Comparison of ENCODE assay signal across 21 cellular contexts in the genomic region with DNA sequence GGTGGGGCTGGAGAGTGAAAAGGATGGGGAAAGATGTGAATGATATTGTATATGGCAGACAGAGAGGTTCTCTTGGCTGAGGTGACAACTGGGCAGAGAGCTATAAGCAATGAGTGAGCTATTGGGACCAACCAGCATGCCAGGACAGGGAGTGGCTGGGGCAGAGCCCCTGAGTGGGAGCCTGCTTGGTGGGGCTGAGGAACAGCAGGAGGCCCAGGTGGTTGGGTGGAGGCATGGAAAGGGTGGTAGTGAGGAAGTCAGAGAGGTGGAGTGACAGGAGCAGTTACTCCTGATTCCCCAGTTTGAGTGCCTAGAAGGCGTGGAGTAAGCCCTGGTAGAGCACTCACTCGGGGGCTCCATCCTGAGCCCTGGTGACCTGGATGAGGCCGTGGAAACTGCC.
"Had no signal": no experiment of that assay in that cellular context is flagged by ENCODE, and none has a peak within 500 bp of the region (broad histone marks: within the 10 kb centered on the region; RNA-seq: fewer than 3 reads in every experiment).

No MANE protein-coding gene starts in this region.

- DNase-seq: activated CD4-positive, alpha-beta T cell treated with anti-CD3 and anti-CD28 coated beads, Interleukin-2, amount 50 U/mL, for 48 hours; activated gamma-delta T cell treated with Interleukin-2 at 50 U/mL for 16 hours; activated T-cell treated with anti-CD3 and anti-CD28 coated beads for 4 hours; adrenal gland; effector memory CD8-positive, alpha-beta T cell; foreskin melanocyte; glutamatergic neuron; hypothalamus; islet precursor cell; naive B cell; ovary; psoas muscle; right cardiac atrium; small intestine; stimulated activated CD4-positive, alpha-beta T cell treated with anti-CD3 and anti-CD28 coated beads, Interleukin-15, amount 100 ng/mL, for 24 hours; stimulated activated CD4-positive, alpha-beta T cell treated with anti-CD3 and anti-CD28 coated beads, Interleukin-2, amount 100 ng/mL, for 48 hours; uterus had no signal

- H3K27ac Mint-ChIP-seq: activated T-helper 1 cell treated with anti-CD3 and anti-CD28 coated beads, Interleukin-12 subunit alpha, Interleukin-12 subunit beta, Interleukin-2, Interleukin-4 antibody, amounts not matched to agents 30 ng/mL and 10 ng/mL and 1 ng/mL, durations not matched to agents 14 hours and 24 hours and 36 hours; effector memory CD8-positive, alpha-beta T cell; naive B cell had no signal

- H3K4me1 Mint-ChIP-seq: naive B cell had no signal

- H3K27ac ChIP-seq: psoas muscle, VCaP had no signal

- H3K36me3 ChIP-seq: adrenal gland, ovary, uterus had no signal

- H3K9me3 ChIP-seq: adrenal gland, ovary, psoas muscle, uterus had no signal

- H3K27me3 ChIP-seq: adrenal gland, ovary, uterus had no signal

- ATAC-seq: activated naive CD4-positive, alpha-beta T cell treated with anti-CD3 and anti-CD28 coated beads, Interleukin-2, amount 50 U/mL, for 72 hours; effector memory CD8-positive, alpha-beta T cell; left lobe of liver had no signal

- H3K4me3 Mint-ChIP-seq: activated T-helper 1 cell treated with anti-CD3 and anti-CD28 coated beads, Interleukin-12 subunit alpha, Interleukin-12 subunit beta, Interleukin-2, Interleukin-4 antibody, amounts not matched to agents 30 ng/mL and 10 ng/mL and 1 ng/mL, durations not matched to agents 14 hours and 24 hours and 36 hours; effector memory CD8-positive, alpha-beta T cell; naive B cell had no signal

- H3K4me1 ChIP-seq: adrenal gland, psoas muscle had no signal

- H3K4me3 ChIP-seq: adrenal gland, ovary, psoas muscle, uterus had no signal

- H3K9me3 Mint-ChIP-seq: activated naive CD4-positive, alpha-beta T cell treated with anti-CD3 and anti-CD28 coated beads, Interleukin-2, amount 50 U/mL, for 72 hours; activated T-helper 1 cell treated with anti-CD3 and anti-CD28 coated beads, Interleukin-12 subunit alpha, Interleukin-12 subunit beta, Interleukin-2, Interleukin-4 antibody, amounts not matched to agents 30 ng/mL and 10 ng/mL and 1 ng/mL, durations not matched to agents 14 hours and 24 hours and 36 hours; effector memory CD8-positive, alpha-beta T cell had no signal

- H3K36me3 Mint-ChIP-seq: activated naive CD4-positive, alpha-beta T cell treated with anti-CD3 and anti-CD28 coated beads, Interleukin-2, amount 50 U/mL, for 72 hours; naive B cell had no signal
